Comparison of ENCODE assay signal across 8 cellular contexts in genomic region chr5:43193952-43194321, GRCh38. TPM values are rescaled to one million over a fixed set of nuclear protein-coding genes. Genes with fewer than 3 reads are reported as not detected.
DNase-seq lines count a peak whose midpoint lies in the region; ATAC-seq and TF ChIP-seq lines count a peak whose summit lies in the region.

No MANE protein-coding gene starts in this region.

- no peak overlapping the region for H3K9ac ChIP-seq in MM.1S (ENCODE audit: low read length)

- no peak overlapping the region for H3K27ac Mint-ChIP-seq in activated CD4-positive, alpha-beta memory T cell treated with anti-CD3 and anti-CD28 coated beads for 36 hours
- no peak overlapping the region for H3K27ac Mint-ChIP-seq in activated CD4-positive, alpha-beta memory T cell treated with anti-CD3 and anti-CD28 coated beads, Interleukin-2, amount 10 ng/mL, durations not matched to agents 7 days and 5 days
- H3K27ac Mint-ChIP-seq in activated CD8-positive, alpha-beta T cell treated with anti-CD3 and anti-CD28 coated beads for 36 hours, result peak overlapping the region; percentile 73

- peaks cover 31% of the 10 kb centered on the region for H3K4me1 Mint-ChIP-seq in activated CD4-positive, alpha-beta memory T cell treated with anti-CD3 and anti-CD28 coated beads for 36 hours (ENCODE audit: low read depth)
- peaks cover 30% of the 10 kb centered on the region for H3K4me1 Mint-ChIP-seq in activated CD4-positive, alpha-beta memory T cell treated with anti-CD3 and anti-CD28 coated beads, Interleukin-2, amount 10 ng/mL, durations not matched to agents 7 days and 5 days
- H3K4me1 Mint-ChIP-seq in activated CD8-positive, alpha-beta T cell treated with anti-CD3 and anti-CD28 coated beads for 36 hours (ENCODE audit: low read depth), result peaks cover 29% of the 10 kb centered on the region

- no peak for DNase-seq in activated CD4-positive, alpha-beta memory T cell treated with anti-CD3 and anti-CD28 coated beads for 36 hours
- no peak for DNase-seq in activated CD4-positive, alpha-beta memory T cell treated with anti-CD3 and anti-CD28 coated beads, Interleukin-2, amount 10 ng/mL, durations not matched to agents 7 days and 5 days
- DNase-seq in activated CD8-positive, alpha-beta T cell treated with anti-CD3 and anti-CD28 coated beads for 36 hours, result no peak
- DNase-seq in hepatocyte (ENCODE audit: low spot score), result peak; percentile 14
- DNase-seq in substantia nigra (lab: John Stamatoyannopoulos, UW), result peak in 34 of 49 donors; percentile 2 to 53 (median 16)
- no peak for DNase-seq in NAMALWA (ENCODE audit: low spot score)
- DNase-seq in GM10266 (ENCODE audit: extremely low spot score), result no peak
- no peak for DNase-seq in MM.1S

- H4K20me1 ChIP-seq in hepatocyte (ENCODE audit: insufficient read depth, poor library complexity, severe bottlenecking) (no peaks in the 10 kb centered on the region), MM.1S (ENCODE audit: insufficient read depth, low read length) (no peaks in the 10 kb centered on the region)

- no peaks in the 10 kb centered on the region for H3K36me3 Mint-ChIP-seq in activated CD4-positive, alpha-beta memory T cell treated with anti-CD3 and anti-CD28 coated beads for 36 hours
- no peaks in the 10 kb centered on the region for H3K36me3 Mint-ChIP-seq in activated CD4-positive, alpha-beta memory T cell treated with anti-CD3 and anti-CD28 coated beads, Interleukin-2, amount 10 ng/mL, durations not matched to agents 7 days and 5 days (ENCODE audit: low read depth)
- no peaks in the 10 kb centered on the region for H3K36me3 Mint-ChIP-seq in activated CD8-positive, alpha-beta T cell treated with anti-CD3 and anti-CD28 coated beads for 36 hours (ENCODE audit: low read depth)

- no peaks in the 10 kb centered on the region for H3K79me2 ChIP-seq in hepatocyte
- H3K79me2 ChIP-seq in MM.1S (ENCODE audit: low read length), result no peaks in the 10 kb centered on the region

- no peaks in the 10 kb centered on the region for H3K9me2 ChIP-seq in hepatocyte (replicated peaks; ENCODE audit: insufficient read depth)
- no peaks in the 10 kb centered on the region for H3K9me2 ChIP-seq in MM.1S (replicated peaks; ENCODE audit: insufficient read depth, low read length)

- H3K4me1 ChIP-seq in hepatocyte (ENCODE audit: insufficient read depth), result peaks cover 9% of the 10 kb centered on the region
- H3K4me1 ChIP-seq in MM.1S (ENCODE audit: low read length), result no peaks in the 10 kb centered on the region

- WGBS in hepatocyte (ENCODE audit: low lambda C conversion rate, missing lambda C conversion rate), result 36% methylated on average over 6 of the region's 6 CpGs

- no peak for TF ChIP-seq CTCF in activated CD8-positive, alpha-beta T cell treated with anti-CD3 and anti-CD28 coated beads for 36 hours (IDR thresholded peaks at IDR 0.05)
- no peak for TF ChIP-seq CTCF in hepatocyte (IDR thresholded peaks at IDR 0.05; ENCODE audit: poor library complexity)
- no peak for TF ChIP-seq CTCF in GM10266 (IDR thresholded peaks at IDR 0.05; ENCODE audit: control insufficient read depth, insufficient read depth, low read depth, missing control alignments)
- TF ChIP-seq CTCF in MM.1S (IDR thresholded peaks at IDR 0.05; ENCODE audit: low read length), result no peak

- no peak overlapping the region for H3K27ac ChIP-seq in hepatocyte
- H3K27ac ChIP-seq in substantia nigra (ENCODE audit: low read depth, low read length, poor library complexity, severe bottlenecking), result peak overlapping the region; percentile 77
- H3K27ac ChIP-seq in MM.1S (ENCODE audit: low read length), result no peak overlapping the region

- no peak for ATAC-seq in activated CD8-positive, alpha-beta T cell treated with anti-CD3 and anti-CD28 coated beads for 36 hours

- CTCF ChIA-PET in activated CD4-positive, alpha-beta memory T cell treated with anti-CD3 and anti-CD28 coated beads for 36 hours (lab: Charles Lee), result interaction anchor here (0.7 to 1.5 kb wide), 9 partner anchors 39 to 290 kb away, joined by 3 to 7 read pairs (median 3); partner anchors contain the start of genes TMEM267 and ZNF131
- CTCF ChIA-PET in activated CD4-positive, alpha-beta memory T cell treated with anti-CD3 and anti-CD28 coated beads, Interleukin-2, amount 10 ng/mL, durations not matched to agents 7 days and 5 days (lab: Charles Lee), result interaction anchor here (0.6 to 2.4 kb wide), 8 partner anchors 9 to 290 kb away, joined by 3 to 8 read pairs (median 4); partner anchors contain the start of gene TMEM267
- CTCF ChIA-PET in activated CD8-positive, alpha-beta T cell treated with anti-CD3 and anti-CD28 coated beads for 36 hours (lab: Charles Lee), result interaction anchor here (1.1 to 3.0 kb wide), 6 partner anchors 11 to 290 kb away, joined by 3 to 12 read pairs (median 4); partner anchors contain the start of genes HMGCS1 and TMEM267

- H3K4me3 ChIP-seq in hepatocyte, result no peak overlapping the region
- no peak overlapping the region for H3K4me3 ChIP-seq in MM.1S (ENCODE audit: low read length)

- POLR2A ChIA-PET in activated CD4-positive, alpha-beta memory T cell treated with anti-CD3 and anti-CD28 coated beads for 36 hours (lab: Charles Lee), result interaction anchor here (1.0 to 1.2 kb wide), 4 partner anchors 10 to 290 kb away, joined by 3 to 10 read pairs (median 4); partner anchors contain the start of genes TMEM267 and ZNF131
- POLR2A ChIA-PET in activated CD4-positive, alpha-beta memory T cell treated with anti-CD3 and anti-CD28 coated beads, Interleukin-2, amount 10 ng/mL, durations not matched to agents 7 days and 5 days (lab: Charles Lee), result interaction anchor here (1.2 to 1.5 kb wide), 3 partner anchors 72 to 290 kb away, joined by 4 to 16 read pairs (median 6); partner anchors contain the start of genes TMEM267 and ZNF131
- POLR2A ChIA-PET in activated CD8-positive, alpha-beta T cell treated with anti-CD3 and anti-CD28 coated beads for 36 hours (lab: Charles Lee), result interaction anchor here (0.8 to 1.1 kb wide), 2 partner anchors 54 to 409 kb away, joined by 3 read pairs; partner anchors contain the start of gene NNT

- H2AFZ ChIP-seq in hepatocyte, result no peak overlapping the region
- H2AFZ ChIP-seq in MM.1S (ENCODE audit: low read length), result no peak overlapping the region

- H3K9me3 ChIP-seq in hepatocyte (ENCODE audit: low read depth) (no peaks in the 10 kb centered on the region), MM.1S (replicated peaks; ENCODE audit: insufficient read depth, low read length) (no peaks in the 10 kb centered on the region)

- no peaks in the 10 kb centered on the region for H3K9me3 Mint-ChIP-seq in activated CD4-positive, alpha-beta memory T cell treated with anti-CD3 and anti-CD28 coated beads for 36 hours
- H3K9me3 Mint-ChIP-seq in activated CD4-positive, alpha-beta memory T cell treated with anti-CD3 and anti-CD28 coated beads, Interleukin-2, amount 10 ng/mL, durations not matched to agents 7 days and 5 days, result no peaks in the 10 kb centered on the region
- H3K9me3 Mint-ChIP-seq in activated CD8-positive, alpha-beta T cell treated with anti-CD3 and anti-CD28 coated beads for 36 hours, result no peaks in the 10 kb centered on the region

- H3K27me3 ChIP-seq in hepatocyte (peaks cover 38% of the 10 kb centered on the region), MM.1S (replicated peaks; ENCODE audit: insufficient read depth, low read length) (no peaks in the 10 kb centered on the region)

- no peaks in the 10 kb centered on the region for H3F3A ChIP-seq in MM.1S (ENCODE audit: insufficient read depth, low read length)

- H3K27me3 Mint-ChIP-seq in activated CD4-positive, alpha-beta memory T cell treated with anti-CD3 and anti-CD28 coated beads for 36 hours, result peaks cover 16% of the 10 kb centered on the region
- H3K27me3 Mint-ChIP-seq in activated CD4-positive, alpha-beta memory T cell treated with anti-CD3 and anti-CD28 coated beads, Interleukin-2, amount 10 ng/mL, durations not matched to agents 7 days and 5 days, result peaks cover 19% of the 10 kb centered on the region
- H3K27me3 Mint-ChIP-seq in activated CD8-positive, alpha-beta T cell treated with anti-CD3 and anti-CD28 coated beads for 36 hours, result peaks cover 21% of the 10 kb centered on the region

- H3K36me3 ChIP-seq in hepatocyte (replicated peaks; ENCODE audit: insufficient read depth, low read depth), result no peaks in the 10 kb centered on the region
- no peaks in the 10 kb centered on the region for H3K36me3 ChIP-seq in MM.1S (replicated peaks; ENCODE audit: insufficient read depth, low read length)

- H3K4me3 Mint-ChIP-seq in activated CD4-positive, alpha-beta memory T cell treated with anti-CD3 and anti-CD28 coated beads for 36 hours, result peak overlapping the region; percentile 78
- H3K4me3 Mint-ChIP-seq in activated CD4-positive, alpha-beta memory T cell treated with anti-CD3 and anti-CD28 coated beads, Interleukin-2, amount 10 ng/mL, durations not matched to agents 7 days and 5 days, result no peak overlapping the region
- peak overlapping the region; percentile 82 for H3K4me3 Mint-ChIP-seq in activated CD8-positive, alpha-beta T cell treated with anti-CD3 and anti-CD28 coated beads for 36 hours

- H3K4me2 ChIP-seq in hepatocyte (peak overlapping the region; percentile 100), MM.1S (ENCODE audit: low read depth, low read length) (no peak overlapping the region)

- intact Hi-C loops in activated CD4-positive, alpha-beta memory T cell treated with anti-CD3 and anti-CD28 coated beads for 36 hours (cut with micrococcal nuclease), result loop anchor here (1.0 to 10.0 kb wide), 13 partner anchors 15 to 289 kb away; partner anchors contain the start of genes HMGCS1 and TMEM267
- intact Hi-C loops in activated CD8-positive, alpha-beta T cell treated with anti-CD3 and anti-CD28 coated beads for 36 hours (cut with micrococcal nuclease), result loop anchor here (5.0 to 10.0 kb wide), 2 partner anchors 87 to 111 kb away; no protein-coding TSS in a partner anchor

RNA-seq across cellular contexts. Expression of gene NIM1K, which starts 1.9 kb away (rescaled TPM):
- total RNA-seq in activated CD4-positive, alpha-beta memory T cell treated with anti-CD3 and anti-CD28 coated beads for 36 hours, result under 1 TPM; 0.75 to 1.00 TPM
- under 1 TPM; 0.73 to 0.83 TPM for total RNA-seq in activated CD4-positive, alpha-beta memory T cell treated with anti-CD3 and anti-CD28 coated beads, Interleukin-2, amount 10 ng/mL, durations not matched to agents 7 days and 5 days
- total RNA-seq in activated CD8-positive, alpha-beta T cell treated with anti-CD3 and anti-CD28 coated beads for 36 hours, result 1 to 10 TPM; 2.1 to 3.2 TPM
- total RNA-seq in hepatocyte, result not detected in 2 replicates
- 0.57 TPM in 1 of 2 replicates, not detected in the other for polyA plus RNA-seq in hepatocyte

Comparison
In these comparisons a context has a peak if more than half of its experiments do, and no peak if none do; other contexts are left out.
1. DNase-seq: peak in hepatocyte (single experiment) and substantia nigra (34 of 49); none in activated CD4-positive, alpha-beta memory T cell treated with anti-CD3 and anti-CD28 coated beads for 36 hours (single experiment), activated CD4-positive, alpha-beta memory T cell treated with anti-CD3 and anti-CD28 coated beads, Interleukin-2, amount 10 ng/mL, durations not matched to agents 7 days and 5 days (single experiment), activated CD8-positive, alpha-beta T cell treated with anti-CD3 and anti-CD28 coated beads for 36 hours (single experiment), NAMALWA (single experiment), GM10266 (single experiment) and MM.1S (single experiment).